Comparison of ENCODE assay signal across 8 cellular contexts in the genomic region with DNA sequence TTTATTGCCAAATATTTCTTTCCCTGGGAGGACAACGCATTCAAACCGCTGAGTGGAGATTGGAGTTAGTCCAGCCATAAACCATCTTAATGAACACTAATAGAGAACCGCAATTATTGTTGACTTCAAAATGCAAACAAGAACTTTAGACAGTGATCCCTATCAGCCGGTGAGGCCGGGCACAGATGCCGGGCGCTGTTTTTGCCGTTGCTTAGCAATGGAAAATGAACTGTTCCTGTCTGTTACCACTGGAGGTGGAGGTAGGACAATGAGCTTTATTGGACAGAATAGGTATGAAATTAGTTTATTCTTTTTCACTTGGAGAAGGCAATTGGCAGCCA.
DNase-seq lines count a peak whose midpoint lies in the region; ATAC-seq and TF ChIP-seq lines count a peak whose summit lies in the region.

No MANE protein-coding gene starts in this region.

- TF ChIP-seq CTCF in 22Rv1 (IDR thresholded peaks at IDR 0.05) (no peak), body of pancreas (IDR thresholded peaks at IDR 0.05) (peak in 2 of 7 experiments; percentile 14 to 17), A673 (conservative IDR thresholded peaks at IDR 0.05; ENCODE audit: low read depth, low read length) (no peak)

- H3K27ac ChIP-seq in 22Rv1 (peak overlapping the region; percentile 86), body of pancreas (peak overlapping the region; percentile 81 to 93 (median 92)), mesodermal cell (ENCODE audit: low read depth, low read length, severe bottlenecking) (peak overlapping the region; percentile 69), A673 (ENCODE audit: low read depth, low read length, poor library complexity, severe bottlenecking) (no peak overlapping the region)

- H3K36me3 ChIP-seq in body of pancreas (replicated peaks in 1 of 2; ENCODE audit: insufficient read depth in 1 of 2, low read depth in 2 of 2), result no peaks in the 10 kb centered on the region
- no peaks in the 10 kb centered on the region for H3K36me3 ChIP-seq in mesodermal cell (ENCODE audit: control insufficient read depth, insufficient read depth, low read length)
- H3K36me3 ChIP-seq in A673 (ENCODE audit: insufficient read depth, low read length, poor library complexity, severe bottlenecking), result no peaks in the 10 kb centered on the region
- H3K36me3 ChIP-seq in H7 (replicated peaks; ENCODE audit: control insufficient read depth, insufficient read depth, low read length), result no peaks in the 10 kb centered on the region

- CTCF ChIA-PET in A673 (lab: Charles Lee), result interaction anchor here (1.2 kb wide), 1 partner anchor 859 kb away, joined by 3 read pairs; no protein-coding TSS in a partner anchor

- no peak for TF ChIP-seq POLR2A in body of pancreas (IDR thresholded peaks at IDR 0.05)

- H3K27me3 ChIP-seq in body of pancreas, result no peaks in the 10 kb centered on the region
- H3K27me3 ChIP-seq in A673 (replicated peaks; ENCODE audit: insufficient read depth, low read depth, low read length, poor library complexity), result peaks cover 9% of the 10 kb centered on the region
- no peaks in the 10 kb centered on the region; the same call in 1 of the 2 replicates for H3K27me3 ChIP-seq in H7 (ENCODE audit: control insufficient read depth, insufficient read depth, low read length)

- POLR2A ChIA-PET in A673 (lab: Charles Lee; ENCODE audit: low non-redundant PET), result no interaction called here

- 2 to 8% methylated on average over 8 of the region's 8 CpGs for WGBS in body of pancreas, 2 donors
- WGBS in mesodermal cell (ENCODE audit: insufficient coverage in 2 of 2), 2 experiments, result 93 to 100% methylated on average over 5 to 7 of the region's 8 CpGs

- no peak overlapping the region for H3K4me3 ChIP-seq in body of pancreas
- no peak overlapping the region for H3K4me3 ChIP-seq in mesodermal cell (ENCODE audit: extremely low read depth, insufficient read depth, low read length, poor library complexity, severe bottlenecking)
- H3K4me3 ChIP-seq in A673 (ENCODE audit: low read depth, low read length, poor library complexity, severe bottlenecking), result no peak overlapping the region
- H3K4me3 ChIP-seq in H7 (ENCODE audit: insufficient read depth, low read depth, low read length), result no peak overlapping the region

- H3K4me1 ChIP-seq in body of pancreas (peaks cover 23% of the 10 kb centered on the region), mesodermal cell (ENCODE audit: control insufficient read depth, insufficient read depth, low read length, poor library complexity, severe bottlenecking) (no peaks in the 10 kb centered on the region), A673 (ENCODE audit: insufficient read depth, low read length, poor library complexity, severe bottlenecking) (no peaks in the 10 kb centered on the region)

- intact Hi-C loops in body of pancreas (cut with DNase I) (no loop called here), A673 (cut with micrococcal nuclease; ENCODE audit: unreplicated experiment) (loop anchor here (2.0 to 10.0 kb wide), 4 partner anchors 376 to 1194 kb away; a partner anchor contains a TSS)

- H3K9me3 ChIP-seq in body of pancreas, result no peaks in the 10 kb centered on the region
- H3K9me3 ChIP-seq in mesodermal cell (ENCODE audit: control insufficient read depth, low read length), result peaks cover 11% of the 10 kb centered on the region
- no peaks in the 10 kb centered on the region for H3K9me3 ChIP-seq in A673 (ENCODE audit: low read depth, low read length, poor library complexity, severe bottlenecking)

- BruUV-seq in A673 (replicated peaks; lab: Mats Ljungman, UMichigan), result no TSS peak

- peak; percentile 41 for DNase-seq in NCI-H128 (lab: John Stamatoyannopoulos, UW; ENCODE audit: unreplicated experiment)
- DNase-seq in body of pancreas, result peak; percentile 66 to 75 (median 74)
- no peak for DNase-seq in A673 (ENCODE audit: low spot score)
- DNase-seq in H7, result no peak
- DNase-seq in hepatic stellate cell (ENCODE audit: low spot score), result no peak

- ATAC-seq in body of pancreas (peak; percentile 78), GM18498 (IDR thresholded peaks at IDR 0.05; ENCODE audit: unreplicated experiment) (no peak)

Comparison
In these comparisons a context has a peak if more than half of its experiments do, and no peak if none do; other contexts are left out.
1. DNase-seq: peak in NCI-H128 (single experiment) and body of pancreas (4 of 4); none in A673 (single experiment), H7 (single experiment) and hepatic stellate cell (single experiment).